ENCODE assay signal across 20 cellular contexts in genomic region chr16:49492896-49493620, GRCh38.
A peak's percentile ranks its signal among the peaks of the same experiment; 100 is the strongest.
DNase-seq lines count a peak whose midpoint lies in the region; ATAC-seq and TF ChIP-seq lines count a peak whose summit lies in the region.
"Had no signal": no experiment of that assay in that cellular context is flagged by ENCODE, and none has a peak within 500 bp of the region (broad histone marks: within the 10 kb centered on the region; RNA-seq: fewer than 3 reads in every experiment).

No MANE protein-coding gene starts in this region.

- no peak overlapping the region for H2AFZ ChIP-seq in DND-41 (ENCODE audit: low read depth, low read length)

- H3K27me3 ChIP-seq in DND-41 (ENCODE audit: insufficient read depth, low read length, poor library complexity), result no peaks in the 10 kb centered on the region

- H3K4me1 Mint-ChIP-seq in brain, result peaks cover 54% of the 10 kb centered on the region
- peaks cover 23% of the 10 kb centered on the region for H3K4me1 Mint-ChIP-seq in nephron progenitor cell
- H3K4me1 Mint-ChIP-seq: activated CD4-positive, alpha-beta T cell treated with anti-CD3 and anti-CD28 coated beads for 36 hours; T-helper 17 cell had no signal

- H3K9me3 ChIP-seq in DND-41 (ENCODE audit: insufficient read depth, low read length, severe bottlenecking), result no peaks in the 10 kb centered on the region
- H3K9me3 ChIP-seq: prostate gland had no signal

- no peak for ATAC-seq in DND-41 (ENCODE audit: insufficient read depth, low read depth)
- no peak for ATAC-seq in GM18517 (IDR thresholded peaks at IDR 0.05; ENCODE audit: unreplicated experiment)

- H4K20me1 ChIP-seq in DND-41 (ENCODE audit: insufficient read depth, low read length), result no peaks in the 10 kb centered on the region

- TF ChIP-seq CTCF in DND-41 (IDR thresholded peaks at IDR 0.05; ENCODE audit: borderline replicate concordance, extremely low read depth, low read length, poor library complexity, severe bottlenecking), result no peak
- no peak for TF ChIP-seq CTCF in brain (conservative IDR thresholded peaks at IDR 0.05)
- no peak for TF ChIP-seq CTCF in nephron progenitor cell (IDR thresholded peaks at IDR 0.05)

- DNase-seq in DMS 273 (lab: John Stamatoyannopoulos, UW; ENCODE audit: unreplicated experiment) (peak; percentile 62), DMS 273 treated with DMSO at 0.1 percent for 48 hours (lab: John Stamatoyannopoulos, UW) (no peak), DND-41 (no peak), nephron progenitor cell (no peak), COLO668 (lab: John Stamatoyannopoulos, UW; ENCODE audit: unreplicated experiment) (no peak)
- DNase-seq in activated CD4-positive, alpha-beta T cell treated with anti-CD3 and anti-CD28 coated beads for 4 hours, result no peak
- DNase-seq: amniotic stem cell; GDM1; NCI-H2081; NCI-H345; stimulated activated naive CD4-positive, alpha-beta T cell treated with Interleukin-2 at 50 U/mL for 16 hours; T-helper 17 cell had no signal

- H3K36me3 ChIP-seq in DND-41 (ENCODE audit: insufficient read depth, low read length), result no peaks in the 10 kb centered on the region
- H3K36me3 ChIP-seq: prostate gland had no signal

- H3K36me3 Mint-ChIP-seq in brain, result peaks cover 8% of the 10 kb centered on the region
- peaks cover 25% of the 10 kb centered on the region for H3K36me3 Mint-ChIP-seq in nephron progenitor cell (ENCODE audit: low read depth)
- H3K36me3 Mint-ChIP-seq: CD8-positive, alpha-beta memory T cell had no signal

- H3K27ac Mint-ChIP-seq in brain (peak overlapping the region in 4 of 5 experiments; percentile 7 to 50 (median 26)), nephron progenitor cell (peak overlapping the region; percentile 10)
- H3K27ac Mint-ChIP-seq: activated CD4-positive, alpha-beta T cell treated with anti-CD3 and anti-CD28 coated beads for 36 hours; effector memory CD8-positive, alpha-beta T cell; T-helper 17 cell had no signal

- H3K9ac ChIP-seq in DND-41 (ENCODE audit: low read depth, low read length), result no peak overlapping the region

- H3K9me3 Mint-ChIP-seq in brain, result no peaks in the 10 kb centered on the region
- no peaks in the 10 kb centered on the region for H3K9me3 Mint-ChIP-seq in nephron progenitor cell
- H3K9me3 Mint-ChIP-seq: CD8-positive, alpha-beta memory T cell; effector memory CD8-positive, alpha-beta T cell had no signal

- no peak overlapping the region for H3K4me3 ChIP-seq in DND-41 (ENCODE audit: low read depth in 1 of 2, low read length in 2 of 2)
- H3K4me3 ChIP-seq: SK-N-MC had no signal

- H3K79me2 ChIP-seq in DND-41 (ENCODE audit: insufficient read depth, low read length), result no peaks in the 10 kb centered on the region

- no peak overlapping the region for H3K4me2 ChIP-seq in DND-41 (ENCODE audit: insufficient read depth, low read length)

- peaks cover 2% of the 10 kb centered on the region for H3K27me3 Mint-ChIP-seq in brain
- H3K27me3 Mint-ChIP-seq in nephron progenitor cell (ENCODE audit: low read depth, poor library complexity), result peaks cover 14% of the 10 kb centered on the region

- H3K4me3 Mint-ChIP-seq in brain, result no peak overlapping the region
- no peak overlapping the region for H3K4me3 Mint-ChIP-seq in nephron progenitor cell
- H3K4me3 Mint-ChIP-seq: activated CD4-positive, alpha-beta T cell treated with anti-CD3 and anti-CD28 coated beads for 36 hours; effector memory CD8-positive, alpha-beta T cell; T-helper 17 cell had no signal

- peaks cover 21% of the 10 kb centered on the region for H3K4me1 ChIP-seq in DND-41 (ENCODE audit: insufficient read depth, low read length)

- H3K27ac ChIP-seq in DND-41 (ENCODE audit: low read length), result peak overlapping the region; percentile 63; the same call in 1 of the 2 replicates
- H3K27ac ChIP-seq: 22Rv1, prostate gland, SK-N-MC had no signal
